Comparison of ENCODE assay signal across 9 cellular contexts in the genomic region with DNA sequence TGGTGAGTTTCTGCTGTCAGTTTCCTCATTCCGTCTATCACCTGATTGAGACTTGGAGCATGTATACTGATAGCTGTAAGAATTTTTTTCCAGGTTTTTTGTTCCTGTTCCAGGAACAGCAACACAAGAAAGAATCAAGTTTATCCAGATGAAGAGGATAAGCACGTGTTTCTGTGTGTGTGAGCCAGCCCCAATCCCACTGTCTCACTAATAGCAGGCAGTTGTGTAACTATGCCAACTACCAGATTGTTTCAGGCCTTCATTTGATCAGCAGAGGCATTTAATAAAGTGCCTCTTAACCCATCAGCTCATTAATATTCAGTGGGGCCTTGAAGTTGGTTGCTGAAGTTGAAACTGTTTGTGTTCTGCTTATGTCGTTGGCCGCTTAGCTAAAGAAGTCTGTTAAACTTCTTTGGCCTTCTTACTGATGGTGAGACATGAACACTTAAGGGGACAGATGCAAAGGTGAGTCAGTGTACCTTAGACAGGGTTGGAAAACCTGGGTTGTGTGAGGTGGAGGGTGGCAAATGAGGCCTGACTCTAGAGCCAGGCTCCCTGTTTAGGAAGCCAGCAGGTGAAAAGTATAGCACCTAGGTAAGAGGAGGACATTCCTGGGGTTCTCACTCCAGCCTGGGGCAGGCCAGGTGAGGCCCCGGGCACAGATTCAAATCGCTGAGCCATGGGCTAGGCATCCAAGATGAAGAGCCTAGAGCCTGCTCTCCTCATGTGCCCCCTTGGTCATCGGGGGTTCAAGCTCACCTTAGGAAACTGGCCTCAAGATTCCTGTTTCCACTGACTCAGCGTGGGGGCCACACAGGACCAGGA. TPM values are rescaled to one million over a fixed set of nuclear protein-coding genes. Genes with fewer than 3 reads are reported as not detected.
A peak's percentile ranks its signal among the peaks of the same experiment; 100 is the strongest.
DNase-seq lines count a peak whose midpoint lies in the region; ATAC-seq and TF ChIP-seq lines count a peak whose summit lies in the region.
"Had no signal": no experiment of that assay in that cellular context is flagged by ENCODE, and none has a peak within 500 bp of the region (broad histone marks: within the 10 kb centered on the region; RNA-seq: fewer than 3 reads in every experiment).

No MANE protein-coding gene starts in this region.

- ATAC-seq in activated B cell treated with CpG ODN at 0.5 μM for 24 hours (ENCODE audit: low read depth): no peak

- no peak overlapping the region for H3K4me3 ChIP-seq in HEK293 (ENCODE audit: low read depth, low read length)
- no peak overlapping the region for H3K4me3 ChIP-seq in fibroblast of mammary gland (ENCODE audit: control insufficient read depth, low read depth, low read length)
- H3K4me3 ChIP-seq in skin epidermis: no peak overlapping the region

- POLR2A ChIA-PET in HEK293 (lab: Yijun Ruan, JAX): no interaction called here
- POLR2A ChIA-PET in activated B cell treated with CpG ODN at 0.5 μM for 24 hours (lab: Charles Lee): interaction anchor here (0.6 to 13.7 kb wide), 3 partner anchors 8 to 26 kb away, joined by 6 to 251 read pairs (median 11); no protein-coding TSS in a partner anchor

- no peaks in the 10 kb centered on the region for H3K4me1 ChIP-seq in HEK293 (ENCODE audit: control insufficient read depth, insufficient read depth, low read length)

- TF ChIP-seq CTCF in HEK293 (tag by site-specific recombination; IDR thresholded peaks at IDR 0.05) (no peak), activated B cell treated with CpG ODN at 0.5 μM for 24 hours (IDR thresholded peaks at IDR 0.05) (no peak), fibroblast of mammary gland (conservative IDR thresholded peaks at IDR 0.05; ENCODE audit: control insufficient read depth, insufficient read depth, low read depth, low read length) (no peak)

- H3K27me3 Mint-ChIP-seq in activated B cell treated with CpG ODN at 0.5 μM for 24 hours: no peaks in the 10 kb centered on the region

- H3K27ac ChIP-seq in HEK293 (ENCODE audit: extremely low read depth, low read depth, low read length) (no peak overlapping the region), skin epidermis (peak overlapping the region in 18 of 21 experiments; percentile 19 to 81 (median 66))

- H3K9me3 Mint-ChIP-seq in activated B cell treated with CpG ODN at 0.5 μM for 24 hours: no peaks in the 10 kb centered on the region

- H3K4me3 Mint-ChIP-seq in activated B cell treated with CpG ODN at 0.5 μM for 24 hours: peak overlapping the region; percentile 29

- no peaks in the 10 kb centered on the region for H3K9me3 ChIP-seq in HEK293 (ENCODE audit: control insufficient read depth, insufficient read depth, low read depth, low read length)

- DNase-seq in activated B cell treated with CpG ODN at 0.5 μM for 24 hours: no peak
- peak; percentile 49 for DNase-seq in fibroblast of mammary gland (ENCODE audit: low read depth)
- DNase-seq in NCI-H1417 treated with DMSO at 0.1 percent for 48 hours (lab: John Stamatoyannopoulos, UW): no peak
- no peak for DNase-seq in NCI-H748 treated with DMSO at 0.1 percent for 48 hours (lab: John Stamatoyannopoulos, UW)
- DNase-seq in activated CD4-positive, alpha-beta T cell treated with anti-CD3 and anti-CD28 coated beads for 48 hours: no peak
- DNase-seq: head of caudate nucleus, NCI-H187 treated with DMSO at 0.1 percent for 48 hours had no signal

- peaks cover 0 to 10% of the 10 kb centered on the region in 2 experiments; a peak in 1 of 3 replicates for H3K36me3 ChIP-seq in HEK293 (ENCODE audit: control insufficient read depth in 2 of 2, insufficient read depth in 1 of 2, low read length in 2 of 2)

- H3K4me1 Mint-ChIP-seq in activated B cell treated with CpG ODN at 0.5 μM for 24 hours: peaks cover 89% of the 10 kb centered on the region

- H3K27ac Mint-ChIP-seq in activated B cell treated with CpG ODN at 0.5 μM for 24 hours: peak overlapping the region; percentile 79

- peaks cover 28% of the 10 kb centered on the region for H3K36me3 Mint-ChIP-seq in activated B cell treated with CpG ODN at 0.5 μM for 24 hours (ENCODE audit: low read depth)

- CTCF ChIA-PET in HEK293 (lab: Yijun Ruan, JAX) (interaction anchor here (0.7 kb wide), 1 partner anchor 283 kb away, joined by 4 read pairs; no protein-coding TSS in a partner anchor), activated B cell treated with CpG ODN at 0.5 μM for 24 hours (lab: Charles Lee) (no interaction called here)

- intact Hi-C loops in activated B cell treated with CpG ODN at 0.5 μM for 24 hours (cut with micrococcal nuclease): loop anchor here (5.0 kb wide), 1 partner anchor 1441 kb away; the partner anchor contains the start of genes ISCU and SART3

TF ChIP-seq in HEK293, 187 proteins besides CTCF, POLR2A, EP300 and RAD21:
- TF ChIP-seq GLIS2 (tag by site-specific recombination; IDR thresholded peaks at IDR 0.05) (0 out of 2 replicates have a peak, but pooled peaks have one; percentile 19), ZNF239 (tag by site-specific recombination; IDR thresholded peaks at IDR 0.05) (no peak)
TF ChIP-seq in HEK293: peak in this region for 1.

RNA-seq across cellular contexts. Expression of gene ANKRD13A, which starts 3.7 kb away (rescaled TPM):
- 121 and 135 TPM in 2 replicates for total RNA-seq in activated B cell treated with CpG ODN at 0.5 μM for 24 hours

RNA-seq across cellular contexts. Expression of gene GIT2, which starts 6.7 kb away (rescaled TPM):
- 89.2 and 107 TPM in 2 replicates for total RNA-seq in activated B cell treated with CpG ODN at 0.5 μM for 24 hours

RNA-seq across cellular contexts. Expression of gene C12orf76, which starts 45.4 kb away (rescaled TPM):
- total RNA-seq in activated B cell treated with CpG ODN at 0.5 μM for 24 hours: 20.5 and 24.8 TPM in 2 replicates
